Comparison of ENCODE assay signal across 17 cellular contexts in the genomic region with DNA sequence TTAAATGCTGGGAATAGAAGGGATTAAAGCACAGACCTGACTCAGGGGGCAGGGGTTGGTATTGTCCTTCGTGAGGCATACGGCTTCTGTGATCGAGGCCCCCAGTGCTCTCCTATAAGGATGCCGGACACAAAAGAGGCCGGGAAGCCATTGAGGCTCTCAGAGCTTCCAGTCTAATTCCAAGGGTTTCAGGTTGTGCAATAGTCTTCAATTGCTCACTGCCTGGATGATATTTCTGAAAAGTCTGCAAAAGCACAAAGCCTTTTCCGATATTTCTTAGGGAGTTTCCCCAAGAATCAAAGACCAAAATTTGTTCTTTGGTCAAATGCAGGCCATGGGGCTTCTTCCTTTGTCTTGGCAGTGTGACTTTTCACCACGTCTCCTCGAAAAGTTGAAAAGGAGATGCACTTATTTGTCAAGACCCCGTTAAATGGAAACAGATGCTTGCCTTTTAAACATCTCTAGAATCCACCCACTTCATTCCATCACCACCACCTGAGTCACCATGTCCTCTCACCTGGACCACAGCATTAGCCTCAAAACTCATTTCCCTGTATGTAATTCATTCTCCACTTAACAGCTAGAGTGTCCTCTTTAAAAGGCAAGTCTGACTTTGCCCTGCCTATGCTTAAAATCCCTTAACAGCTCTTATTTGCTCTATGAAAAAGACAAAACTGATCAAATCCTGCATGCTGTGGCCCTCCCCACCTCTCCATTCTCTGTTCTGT.
A peak's percentile ranks its signal among the peaks of the same experiment; 100 is the strongest.
DNase-seq lines count a peak whose midpoint lies in the region; ATAC-seq and TF ChIP-seq lines count a peak whose summit lies in the region.
"Had no signal": no experiment of that assay in that cellular context is flagged by ENCODE, and none has a peak within 500 bp of the region (broad histone marks: within the 10 kb centered on the region; RNA-seq: fewer than 3 reads in every experiment).

No MANE protein-coding gene starts in this region.

- DNase-seq in activated CD4-positive, alpha-beta T cell treated with anti-CD3 and anti-CD28 coated beads for 36 hours: peak; percentile 67
- no peak for DNase-seq in activated CD4-positive, alpha-beta T cell treated with anti-CD3 and anti-CD28 coated beads, Interleukin-2, amount 50 U/mL, for 4 hours
- DNase-seq in DMS79 treated with DMSO at 0.1 percent for 48 hours (lab: John Stamatoyannopoulos, UW) (peak; percentile 92), amniotic epithelial cell (ENCODE audit: low read depth) (peak; percentile 49), right lobe of liver (no peak), MM.1S (no peak)
- DNase-seq: activated CD8-positive, alpha-beta memory T cell treated with anti-CD3 and anti-CD28 coated beads, Interleukin-2, amount 50 U/mL, for 4 hours; Caco-2; dermis blood vessel endothelial cell; GOT3; left ventricle myocardium inferior; NCI-H345; uterus had no signal

- no peaks in the 10 kb centered on the region for H3K79me2 ChIP-seq in MM.1S (ENCODE audit: low read length)

- H2AFZ ChIP-seq in MM.1S (ENCODE audit: low read length): no peak overlapping the region

- peak; percentile 74 for ATAC-seq in activated CD4-positive, alpha-beta T cell treated with anti-CD3 and anti-CD28 coated beads for 36 hours
- no peak for ATAC-seq in right lobe of liver
- ATAC-seq in HG03571 (IDR thresholded peaks at IDR 0.05; ENCODE audit: unreplicated experiment): no peak
- no peak for ATAC-seq in HG03097 (IDR thresholded peaks at IDR 0.05; ENCODE audit: low FRiP score, unreplicated experiment)
- ATAC-seq: naive thymus-derived CD4-positive, alpha-beta T cell; stimulated activated memory B cell treated with anti-CD40 and anti-IgM and Interleukin-4, amounts not matched to agents 10 μg/mL and 1 μg/mL and 100 μg/mL, for 72 hours had no signal

- intact Hi-C loops in activated CD4-positive, alpha-beta T cell treated with anti-CD3 and anti-CD28 coated beads for 36 hours (cut with DNase I, micrococcal nuclease): loop anchor here (1.0 to 10.0 kb wide), 4 partner anchors 13 to 1405 kb away; a partner anchor contains a TSS
- intact Hi-C loops in right lobe of liver (cut with DNase I): no loop called here

- peaks cover 18% of the 10 kb centered on the region for H3K36me3 Mint-ChIP-seq in activated CD4-positive, alpha-beta T cell treated with anti-CD3 and anti-CD28 coated beads for 36 hours (ENCODE audit: low read depth)

- TF ChIP-seq POLR2A in right lobe of liver (IDR thresholded peaks at IDR 0.05): no peak

- H3K9ac ChIP-seq in MM.1S (ENCODE audit: low read length): no peak overlapping the region

- peaks cover 1 to 63% (median 12%) of the 10 kb centered on the region in 4 donors for H3K4me1 ChIP-seq in right lobe of liver
- H3K4me1 ChIP-seq in MM.1S (ENCODE audit: low read length): no peaks in the 10 kb centered on the region
- H3K4me1 ChIP-seq: Caco-2 had no signal

- peaks cover 69% of the 10 kb centered on the region for H3K4me1 Mint-ChIP-seq in activated CD4-positive, alpha-beta T cell treated with anti-CD3 and anti-CD28 coated beads for 36 hours

- CTCF ChIA-PET in activated CD4-positive, alpha-beta T cell treated with anti-CD3 and anti-CD28 coated beads for 36 hours (lab: Charles Lee): interaction anchor here (0.6 to 0.9 kb wide), 2 partner anchors 14 to 1033 kb away, joined by 3 read pairs; no protein-coding TSS in a partner anchor

- peaks cover 9% of the 10 kb centered on the region for H3K27me3 Mint-ChIP-seq in activated CD4-positive, alpha-beta T cell treated with anti-CD3 and anti-CD28 coated beads for 36 hours
- H3K27me3 Mint-ChIP-seq: stimulated activated memory B cell treated with anti-CD40 and anti-IgM and Interleukin-4, amounts not matched to agents 10 μg/mL and 1 μg/mL and 100 μg/mL, for 72 hours had no signal

- H3K9me2 ChIP-seq in MM.1S (replicated peaks; ENCODE audit: insufficient read depth, low read length): no peaks in the 10 kb centered on the region

- no peak overlapping the region for H3K4me2 ChIP-seq in MM.1S (ENCODE audit: low read depth, low read length)

- TF ChIP-seq CTCF in right lobe of liver (IDR thresholded peaks at IDR 0.05) (no peak), MM.1S (IDR thresholded peaks at IDR 0.05; ENCODE audit: low read length) (no peak)

- H3K36me3 ChIP-seq in right lobe of liver (no peaks in the 10 kb centered on the region), MM.1S (replicated peaks; ENCODE audit: insufficient read depth, low read length) (no peaks in the 10 kb centered on the region)
- H3K36me3 ChIP-seq: left ventricle myocardium inferior, uterus had no signal

- no peaks in the 10 kb centered on the region for H3F3A ChIP-seq in MM.1S (ENCODE audit: insufficient read depth, low read length)

- POLR2A ChIA-PET in activated CD4-positive, alpha-beta T cell treated with anti-CD3 and anti-CD28 coated beads for 36 hours (lab: Charles Lee): interaction anchor here (0.6 to 2.3 kb wide), 2 partner anchors 135 to 855 kb away, joined by 7 to 15 read pairs; a partner anchor contains a TSS

- H3K27ac Mint-ChIP-seq in activated CD4-positive, alpha-beta T cell treated with anti-CD3 and anti-CD28 coated beads for 36 hours: peak overlapping the region; percentile 77
- H3K27ac Mint-ChIP-seq: naive thymus-derived CD4-positive, alpha-beta T cell; stimulated activated memory B cell treated with anti-CD40 and anti-IgM and Interleukin-4, amounts not matched to agents 10 μg/mL and 1 μg/mL and 100 μg/mL, for 72 hours had no signal

- peak overlapping the region; percentile 11 for H3K4me3 Mint-ChIP-seq in activated CD4-positive, alpha-beta T cell treated with anti-CD3 and anti-CD28 coated beads for 36 hours
- H3K4me3 Mint-ChIP-seq: naive thymus-derived CD4-positive, alpha-beta T cell; stimulated activated memory B cell treated with anti-CD40 and anti-IgM and Interleukin-4, amounts not matched to agents 10 μg/mL and 1 μg/mL and 100 μg/mL, for 72 hours had no signal

- 86% methylated on average over 6 of the region's 9 CpGs for WGBS in right lobe of liver (ENCODE audit: insufficient coverage, low coverage, low lambda C conversion rate, missing lambda C conversion rate)

- H3K27ac ChIP-seq in right lobe of liver (peak overlapping the region; percentile 2 to 85 (median 80)), MM.1S (ENCODE audit: low read length) (no peak overlapping the region)
- H3K27ac ChIP-seq: left ventricle myocardium inferior, uterus had no signal

- H3K27me3 ChIP-seq in right lobe of liver (no peaks in the 10 kb centered on the region), MM.1S (replicated peaks; ENCODE audit: insufficient read depth, low read length) (no peaks in the 10 kb centered on the region)
- H3K27me3 ChIP-seq: uterus had no signal

- H3K9me3 ChIP-seq in right lobe of liver: no peaks in the 10 kb centered on the region
- no peaks in the 10 kb centered on the region for H3K9me3 ChIP-seq in MM.1S (replicated peaks; ENCODE audit: insufficient read depth, low read length)
- H3K9me3 ChIP-seq: uterus had no signal

- H3K9me3 Mint-ChIP-seq in activated CD4-positive, alpha-beta T cell treated with anti-CD3 and anti-CD28 coated beads for 36 hours (ENCODE audit: low read depth): peaks cover 13% of the 10 kb centered on the region

- H4K20me1 ChIP-seq in MM.1S (ENCODE audit: insufficient read depth, low read length): no peaks in the 10 kb centered on the region

- H3K4me3 ChIP-seq in right lobe of liver (no peak overlapping the region), MM.1S (ENCODE audit: low read length) (no peak overlapping the region)
- H3K4me3 ChIP-seq: left ventricle myocardium inferior, uterus had no signal

Comparison
In these comparisons a context has a peak if more than half of its experiments do, and no peak if none do; other contexts are left out.
1. DNase-seq: peak in activated CD4-positive, alpha-beta T cell treated with anti-CD3 and anti-CD28 coated beads for 36 hours (single experiment), DMS79 treated with DMSO at 0.1 percent for 48 hours (single experiment) and amniotic epithelial cell (single experiment); none in activated CD4-positive, alpha-beta T cell treated with anti-CD3 and anti-CD28 coated beads, Interleukin-2, amount 50 U/mL, for 4 hours (0 of 2), right lobe of liver (0 of 3) and MM.1S (single experiment).
2. intact Hi-C loops: an anchor here in activated CD4-positive, alpha-beta T cell treated with anti-CD3 and anti-CD28 coated beads for 36 hours (1.0 to 10.0 kb wide); none called in right lobe of liver.